In the genomic region with DNA sequence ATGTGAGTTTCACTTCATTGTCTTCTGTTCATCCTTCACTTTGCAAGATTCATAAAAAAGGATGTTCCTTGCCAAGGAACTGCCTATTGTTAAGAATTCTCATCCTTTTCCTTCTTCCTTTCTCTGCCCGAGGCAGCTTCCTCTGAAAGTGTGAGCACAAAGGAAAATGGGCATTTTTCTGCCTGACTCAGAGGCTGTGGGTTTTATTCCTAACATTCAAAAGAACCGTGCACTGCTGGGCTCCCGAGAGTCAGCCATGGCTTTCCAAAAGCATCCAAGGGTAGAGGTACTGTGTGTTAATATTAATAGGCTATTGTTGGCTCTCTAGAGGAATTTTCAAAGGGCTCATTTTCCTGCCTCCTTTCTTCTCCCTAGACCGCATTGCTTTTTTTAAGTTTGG, we compare ENCODE assay signal across 22 cellular contexts.
"Had no signal": no experiment of that assay in that cellular context is flagged by ENCODE, and none has a peak within 500 bp of the region (broad histone marks: within the 10 kb centered on the region; RNA-seq: fewer than 3 reads in every experiment).

No MANE protein-coding gene starts in this region.

- ATAC-seq: activated CD4-positive, CD25-positive, alpha-beta regulatory T cell treated with anti-CD3 and anti-CD28 coated beads, Interleukin-2, amount 50 U/mL, for 24 hours; activated naive CD8-positive, alpha-beta T cell treated with anti-CD3 and anti-CD28 coated beads, Interleukin-2, amount 50 U/mL, for 24 hours; activated T-cell treated with anti-CD3 and anti-CD28 coated beads, Interleukin-2, amount 50 U/mL, for 4 hours; mucosa of descending colon; psoas muscle; right cardiac atrium; stimulated activated naive CD8-positive, alpha-beta T cell treated with anti-CD3 and anti-CD28 coated beads, Interleukin-15, amount 100 ng/mL, for 72 hours had no signal

- H3K4me3 ChIP-seq: dorsolateral prefrontal cortex, left ventricle myocardium inferior, mucosa of descending colon, ovary, psoas muscle, suprapubic skin, transverse colon, uterus had no signal

- DNase-seq: activated CD4-positive, alpha-beta T cell treated with anti-CD3 and anti-CD28 coated beads, Interleukin-2, amount 10 ng/mL, durations not matched to agents 7 days and 5 days; activated CD8-positive, alpha-beta memory T cell treated with anti-CD3 and anti-CD28 coated beads, Interleukin-2, amount 50 U/mL, for 4 hours; activated naive CD4-positive, alpha-beta T cell treated with anti-CD3 and anti-CD28 coated beads for 36 hours; activated naive CD8-positive, alpha-beta T cell treated with anti-CD3 and anti-CD28 coated beads, Interleukin-2, amount 50 U/mL, for 24 hours; activated T-cell treated with anti-CD3 and anti-CD28 coated beads, Interleukin-2, amount 50 U/mL, for 4 hours; anterior cingulate cortex; dorsolateral prefrontal cortex; head of caudate nucleus; left ventricle myocardium inferior; mucosa of descending colon; naive B cell; ovary; psoas muscle; right cardiac atrium; small intestine; stimulated activated CD4-positive, alpha-beta T cell treated with anti-CD3 and anti-CD28 coated beads, Interleukin-15, amount 100 ng/mL, for 24 hours; stimulated activated CD4-positive, alpha-beta T cell treated with anti-CD3 and anti-CD28 coated beads, Interleukin-2, amount 100 ng/mL, for 48 hours; stimulated activated naive CD8-positive, alpha-beta T cell treated with anti-CD3 and anti-CD28 coated beads, Interleukin-15, amount 100 ng/mL, for 72 hours; transverse colon; uterus had no signal
